In genomic region chr17:80192268-80192667, GRCh38 we compare ENCODE assay signal across 12 cellular contexts. TPM values are rescaled to one million over a fixed set of nuclear protein-coding genes. Genes with fewer than 3 reads are reported as not detected.
DNase-seq lines count a peak whose midpoint lies in the region; ATAC-seq and TF ChIP-seq lines count a peak whose summit lies in the region.
"Had no signal": no experiment of that assay in that cellular context is flagged by ENCODE, and none has a peak within 500 bp of the region (broad histone marks: within the 10 kb centered on the region; RNA-seq: fewer than 3 reads in every experiment).

No MANE protein-coding gene starts in this region.

- 85% methylated on average over 15 of the region's 15 CpGs for WGBS in thymus
- WGBS in tibial nerve, 2 donors, result 41 to 42% methylated on average over 15 of the region's 15 CpGs

- H3K27me3 ChIP-seq in thymus (ENCODE audit: control insufficient read depth, insufficient read depth) (no peaks in the 10 kb centered on the region), tibial nerve (no peaks in the 10 kb centered on the region)
- H3K27me3 ChIP-seq: SJSA1 had no signal

- ATAC-seq in esophagus mucosa, result peak; percentile 77
- ATAC-seq in GM21723 (IDR thresholded peaks at IDR 0.05; ENCODE audit: unreplicated experiment), result no peak
- ATAC-seq in HG02973 (IDR thresholded peaks at IDR 0.05; ENCODE audit: unreplicated experiment), result no peak

- H3K9me3 ChIP-seq in thymus (ENCODE audit: control insufficient read depth) (no peaks in the 10 kb centered on the region), tibial nerve (no peaks in the 10 kb centered on the region)
- H3K9me3 ChIP-seq: neutrophil had no signal

- H3K4me1 ChIP-seq in thymus (ENCODE audit: control insufficient read depth, insufficient read depth, low read length) (no peaks in the 10 kb centered on the region), tibial nerve (peaks cover 0 to 30% (median 4%) of the 10 kb centered on the region in 4 donors)

- peak in 1 of 2 donors; percentile 29 for TF ChIP-seq EP300 in tibial nerve (IDR thresholded peaks at IDR 0.05)

- H3K27ac ChIP-seq in thymus (ENCODE audit: low read depth) (peak overlapping the region; percentile 46), tibial nerve (peak overlapping the region in 1 of 4 donors; percentile 43)
- H3K27ac ChIP-seq: neutrophil, SJSA1 had no signal

- H3K4me3 ChIP-seq in thymus (ENCODE audit: low read length), result no peak overlapping the region
- peak overlapping the region in 1 of 4 donors; percentile 13 for H3K4me3 ChIP-seq in tibial nerve
- H3K4me3 ChIP-seq: SJSA1 had no signal

- TF ChIP-seq POLR2A in tibial nerve (IDR thresholded peaks at IDR 0.05), result no peak

- DNase-seq in anterior cingulate cortex (lab: John Stamatoyannopoulos, UW) (peak in 39 of 58 donors; percentile 5 to 78 (median 34)), middle frontal gyrus (ENCODE audit: extremely low spot score, low spot score) (peak; percentile 9), tibial nerve (ENCODE audit: low spot score in 2 of 2) (no peak)
- DNase-seq: stimulated activated CD4-positive, alpha-beta T cell treated with anti-CD3 and anti-CD28 coated beads, Interleukin-4, amount 100 ng/mL, for 1 hour; stimulated activated naive CD4-positive, alpha-beta T cell treated with Interleukin-2 at 50 U/mL for 16 hours had no signal

- H3K36me3 ChIP-seq in thymus (ENCODE audit: control insufficient read depth, insufficient read depth) (no peaks in the 10 kb centered on the region), tibial nerve (no peaks in the 10 kb centered on the region)
- H3K36me3 ChIP-seq: neutrophil, SJSA1 had no signal

- no peak for TF ChIP-seq CTCF in tibial nerve (IDR thresholded peaks at IDR 0.05)

RNA-seq across cellular contexts. Expression of gene CARD14, which starts 22.4 kb away (rescaled TPM):
- total RNA-seq in esophagus mucosa (23.8 TPM), tibial nerve (1 to 10 TPM in 3 of 4 donors, under 1 TPM in 1; 0.22 to 4.4 (median 1.3) TPM)
- 1.7 TPM for polyA plus RNA-seq in thymus
- total RNA-seq: kidney epithelial cell, SJSA1 had no signal

RNA-seq across cellular contexts. Expression of gene SGSH, which starts 27.9 kb away (rescaled TPM):
- total RNA-seq in esophagus mucosa, result 18.9 TPM
- polyA plus RNA-seq in thymus, result 38.9 TPM
- total RNA-seq in tibial nerve, result 10 to 100 TPM; 26.1 to 50.5 (median 34.6) TPM

RNA-seq across cellular contexts. Expression of gene SLC26A11, which starts 28.0 kb away (rescaled TPM):
- 7.2 TPM for total RNA-seq in esophagus mucosa
- polyA plus RNA-seq in thymus, result 17.4 TPM
- 10 to 100 TPM; 14.4 to 44.7 (median 21.5) TPM for total RNA-seq in tibial nerve

RNA-seq across cellular contexts. Expression of gene EIF4A3, which starts 45.3 kb away (rescaled TPM):
- 93.3 TPM for total RNA-seq in esophagus mucosa
- polyA plus RNA-seq in thymus, result 76.3 TPM
- 10 to 100 TPM; 34.5 to 69.0 (median 59.2) TPM for total RNA-seq in tibial nerve

Comparison
In these comparisons a context has a peak if more than half of its experiments do, and no peak if none do; other contexts are left out.
1. DNase-seq: peak in anterior cingulate cortex (39 of 58) and middle frontal gyrus (single experiment); none in tibial nerve (0 of 2).